9 cellular contexts compared by ENCODE assay signal in genomic region chr12:13450231-13451080, GRCh38.
"Had no signal": no experiment of that assay in that cellular context is flagged by ENCODE, and none has a peak within 500 bp of the region (broad histone marks: within the 10 kb centered on the region; RNA-seq: fewer than 3 reads in every experiment).

No MANE protein-coding gene starts in this region.

- H3K4me3 ChIP-seq: GM23248, HAP-1 had no signal

- H3K9ac ChIP-seq: GM23248 had no signal

- H3K4me1 Mint-ChIP-seq: IgD-negative memory B cell had no signal

- H3K27me3 Mint-ChIP-seq: IgD-negative memory B cell had no signal

- H3K36me3 Mint-ChIP-seq: IgD-negative memory B cell had no signal

- H3K4me1 ChIP-seq: HAP-1 had no signal

- ATAC-seq: HCT116 had no signal

- H3K27ac Mint-ChIP-seq: HFFc6, IgD-negative memory B cell had no signal

- H3K9me3 ChIP-seq: HAP-1 had no signal

- H3K36me3 ChIP-seq: HAP-1 had no signal

- H3K27ac ChIP-seq: GM23248, HL-60 had no signal

- H3K4me3 Mint-ChIP-seq: HFFc6 had no signal

- H2AFZ ChIP-seq: GM23248 had no signal

- DNase-seq: GM23248, GOT3, H7, HFFc6, KBM-7 had no signal
